18 cellular contexts compared by ENCODE assay signal in genomic region chr10:35870665-35871310, GRCh38.
DNase-seq lines count a peak whose midpoint lies in the region; ATAC-seq, FAIRE-seq and TF ChIP-seq lines count a peak whose summit lies in the region.
"Had no signal": no experiment of that assay in that cellular context is flagged by ENCODE, and none has a peak within 500 bp of the region (broad histone marks: within the 10 kb centered on the region; RNA-seq: fewer than 3 reads in every experiment).

No MANE protein-coding gene starts in this region.

- CTCF ChIA-PET in endothelial cell of umbilical vein (lab: Charles Lee): interaction anchor here (1.1 to 1.4 kb wide), 2 partner anchors 20 to 908 kb away, joined by 3 to 4 read pairs; no protein-coding TSS in a partner anchor

- peak overlapping the region; percentile 69 for H3K27ac ChIP-seq in SJCRH30
- H3K27ac ChIP-seq in endothelial cell of umbilical vein (ENCODE audit: insufficient read depth, low read depth, low read length): no peak overlapping the region
- H3K27ac ChIP-seq in neural progenitor cell: no peak overlapping the region

- no TSS peak for BruUV-seq in endothelial cell of umbilical vein (replicated peaks; lab: Mats Ljungman, UMichigan)

- no peak for TF ChIP-seq CTCF in endothelial cell of umbilical vein (IDR thresholded peaks at IDR 0.05; ENCODE audit: extremely low read depth in 1 of 2, insufficient read depth in 1 of 2, low read depth in 1 of 2, low read length in 2 of 2)
- TF ChIP-seq CTCF in neural progenitor cell (IDR thresholded peaks at IDR 0.05): no peak

- peak overlapping the region; percentile 30 for H3K4me3 ChIP-seq in SJCRH30
- H3K4me3 ChIP-seq in endothelial cell of umbilical vein (replicated peaks in 1 of 3; ENCODE audit: insufficient read depth in 1 of 3, low read depth in 1 of 3, low read length in 3 of 3): no peak overlapping the region
- no peak overlapping the region for H3K4me3 ChIP-seq in neural progenitor cell

- no peaks in the 10 kb centered on the region for H3K27me3 ChIP-seq in SJCRH30
- H3K27me3 ChIP-seq in endothelial cell of umbilical vein (ENCODE audit: control insufficient read depth in 2 of 2, insufficient read depth in 2 of 2, low read length in 2 of 2): no peaks in the 10 kb centered on the region
- H3K27me3 ChIP-seq in neural progenitor cell: no peaks in the 10 kb centered on the region

- H3K4me1 ChIP-seq in SJCRH30 (peaks cover 56% of the 10 kb centered on the region), endothelial cell of umbilical vein (ENCODE audit: control insufficient read depth, extremely low read depth, insufficient read depth, low read length) (no peaks in the 10 kb centered on the region), neural progenitor cell (peaks cover 25% of the 10 kb centered on the region)

- peak overlapping the region; percentile 18 for H2AFZ ChIP-seq in endothelial cell of umbilical vein (ENCODE audit: low read depth, low read length)
- peak overlapping the region; percentile 56 for H2AFZ ChIP-seq in neural progenitor cell (replicated peaks)

- peaks cover 21% of the 10 kb centered on the region for H3F3A ChIP-seq in neural progenitor cell (ENCODE audit: low read depth)

- ATAC-seq in GM18511 (IDR thresholded peaks at IDR 0.05; ENCODE audit: unreplicated experiment) (peak; percentile 71), HG03521 (IDR thresholded peaks at IDR 0.05; ENCODE audit: unreplicated experiment) (no peak), HG03354 (IDR thresholded peaks at IDR 0.05; ENCODE audit: poor library complexity, severe bottlenecking, unreplicated experiment) (no peak)

- H4K20me1 ChIP-seq in endothelial cell of umbilical vein (replicated peaks; ENCODE audit: control insufficient read depth, extremely low read depth, insufficient read depth, low read length) (no peaks in the 10 kb centered on the region), neural progenitor cell (ENCODE audit: low read depth) (no peaks in the 10 kb centered on the region)

- intact Hi-C loops in endothelial cell of umbilical vein (cut with micrococcal nuclease) (no loop called here), posterior cingulate gyrus (cut with DNase I) (no loop called here)

- no peak overlapping the region for H3K4me2 ChIP-seq in endothelial cell of umbilical vein (ENCODE audit: insufficient read depth, low read length)
- no peak overlapping the region for H3K4me2 ChIP-seq in neural progenitor cell
- H3K4me2 ChIP-seq: SK-N-SH had no signal

- no peak for TF ChIP-seq POLR2A in endothelial cell of umbilical vein (IDR thresholded peaks at IDR 0.05; ENCODE audit: low read depth, low read length)

- peaks cover 9% of the 10 kb centered on the region for H3K27me3 Mint-ChIP-seq in neural progenitor cell (ENCODE audit: insufficient read depth, low read depth)

- H3K79me2 ChIP-seq in endothelial cell of umbilical vein (ENCODE audit: control insufficient read depth, insufficient read depth, low read length) (no peaks in the 10 kb centered on the region), neural progenitor cell (ENCODE audit: low read depth) (no peaks in the 10 kb centered on the region)

- H3K9me3 ChIP-seq in SJCRH30 (replicated peaks): no peaks in the 10 kb centered on the region
- no peaks in the 10 kb centered on the region for H3K9me3 ChIP-seq in endothelial cell of umbilical vein (replicated peaks; ENCODE audit: control insufficient read depth, insufficient read depth, low read length)
- no peaks in the 10 kb centered on the region for H3K9me3 ChIP-seq in neural progenitor cell (ENCODE audit: low read depth)
- H3K9me3 ChIP-seq: SK-N-SH had no signal

- H3K9me1 ChIP-seq in endothelial cell of umbilical vein (replicated peaks; ENCODE audit: control insufficient read depth, extremely low read depth, insufficient read depth, low read length): no peaks in the 10 kb centered on the region

- POLR2A ChIA-PET in endothelial cell of umbilical vein (lab: Charles Lee): no interaction called here

- no peaks in the 10 kb centered on the region for H3K36me3 Mint-ChIP-seq in neural progenitor cell

- H3K27ac Mint-ChIP-seq in neural progenitor cell: no peak overlapping the region

- H3K9me3 Mint-ChIP-seq in neural progenitor cell: peaks cover 3% of the 10 kb centered on the region

- H3K36me3 ChIP-seq in SJCRH30: no peaks in the 10 kb centered on the region
- no peaks in the 10 kb centered on the region for H3K36me3 ChIP-seq in endothelial cell of umbilical vein (ENCODE audit: control insufficient read depth in 2 of 2, extremely low read depth in 1 of 2, insufficient read depth in 2 of 2, low read length in 2 of 2)
- no peaks in the 10 kb centered on the region for H3K36me3 ChIP-seq in neural progenitor cell

- dilution Hi-C loops in endothelial cell of umbilical vein (cut with MboI; ENCODE audit: extremely low pct_ligation_motif_present, low sequenced_read_pairs): no loop called here

- DNase-seq in SJCRH30 (peak; percentile 79 to 88), endothelial cell of umbilical vein (ENCODE audit: low read depth, low spot score) (peak; percentile 40), neural progenitor cell (ENCODE audit: low spot score) (no peak), H4 (ENCODE audit: low spot score) (no peak), posterior cingulate gyrus (no peak)
- DNase-seq: ACHN, DMS 273 treated with DMSO at 0.1 percent for 48 hours, KG1, NCI-H1092 treated with DMSO at 0.1 percent for 48 hours, NCI-H1694, NCI-H2107, NCI-H226, NCI-H526, OCI-M1, SK-N-SH had no signal

- peaks cover 34% of the 10 kb centered on the region for H3K4me1 Mint-ChIP-seq in neural progenitor cell

- H3K4me3 Mint-ChIP-seq in neural progenitor cell: no peak overlapping the region

- no peak for FAIRE-seq in endothelial cell of umbilical vein (lab: Jason Lieb, UNC)

- H3K9ac ChIP-seq in endothelial cell of umbilical vein (replicated peaks; ENCODE audit: extremely low read depth, insufficient read depth, low read length) (no peak overlapping the region), neural progenitor cell (no peak overlapping the region)
- H3K9ac ChIP-seq: SK-N-SH had no signal

TF ChIP-seq in endothelial cell of umbilical vein, 7 proteins besides CTCF, POLR2A, EP300 and RAD21:
- TF ChIP-seq GATA2 (IDR thresholded peaks at IDR 0.05; ENCODE audit: insufficient read depth, insufficient read length, low read depth, low read length) (no peak), MYC (IDR thresholded peaks at IDR 0.05; ENCODE audit: low read depth, low read length) (no peak), JUN (IDR thresholded peaks at IDR 0.05; ENCODE audit: borderline replicate concordance, insufficient read depth, insufficient read length, low read depth) (no peak), EZH2 (IDR thresholded peaks at IDR 0.05; ENCODE audit: borderline replicate concordance, low read depth, low read length, severe bottlenecking) (no peak), MAX (IDR thresholded peaks at IDR 0.05; ENCODE audit: insufficient read depth, insufficient read length) (no peak), FOS (IDR thresholded peaks at IDR 0.05; ENCODE audit: borderline replicate concordance, insufficient read depth, low read length) (no peak)

Comparison
In these comparisons a context has a peak if more than half of its experiments do, and no peak if none do; other contexts are left out.
1. DNase-seq: peak in SJCRH30 (2 of 2) and endothelial cell of umbilical vein (single experiment); none in neural progenitor cell (single experiment), H4 (single experiment) and posterior cingulate gyrus (0 of 10).